In genomic region chr19:13153627-13154240, GRCh38 we compare ENCODE assay signal across 8 cellular contexts. TPM values are rescaled to one million over a fixed set of nuclear protein-coding genes. Genes with fewer than 3 reads are reported as not detected.
A peak's percentile ranks its signal among the peaks of the same experiment; 100 is the strongest.
DNase-seq lines count a peak whose midpoint lies in the region; ATAC-seq, FAIRE-seq and TF ChIP-seq lines count a peak whose summit lies in the region.

No MANE protein-coding gene starts in this region.

- peaks cover 2% of the 10 kb centered on the region for H3K27me3 Mint-ChIP-seq in activated CD8-positive, alpha-beta T cell treated with anti-CD3 and anti-CD28 coated beads, Interleukin-2, amount 10 ng/mL, durations not matched to agents 7 days and 5 days (ENCODE audit: low read depth)

- ATAC-seq in activated CD8-positive, alpha-beta T cell treated with anti-CD3 and anti-CD28 coated beads, Interleukin-2, amount 10 ng/mL, durations not matched to agents 7 days and 5 days: no peak
- ATAC-seq in pancreas: peak in 2 of 4 donors; percentile 1 to 3

- POLR2A ChIA-PET in HEK293 (lab: Yijun Ruan, JAX): interaction anchor here (0.6 to 2.6 kb wide), 22 partner anchors 10 to 172 kb away, joined by 3 to 89 read pairs (median 6); partner anchors contain the start of genes NACC1 and TRMT1
- POLR2A ChIA-PET in activated CD8-positive, alpha-beta T cell treated with anti-CD3 and anti-CD28 coated beads, Interleukin-2, amount 10 ng/mL, durations not matched to agents 7 days and 5 days (lab: Charles Lee): interaction anchor here (0.8 to 3.3 kb wide), 18 partner anchors 9 to 694 kb away, joined by 3 to 183 read pairs (median 8); partner anchors contain the start of genes JUNB, NACC1 and TRMT1

- CTCF ChIA-PET in HEK293 (lab: Yijun Ruan, JAX): interaction anchor here (1.1 kb wide), 1 partner anchor 7 kb away, joined by 3 read pairs; no protein-coding TSS in a partner anchor
- CTCF ChIA-PET in activated CD8-positive, alpha-beta T cell treated with anti-CD3 and anti-CD28 coated beads, Interleukin-2, amount 10 ng/mL, durations not matched to agents 7 days and 5 days (lab: Charles Lee): interaction anchor here (2.1 to 3.7 kb wide), 3 partner anchors 11 to 41 kb away, joined by 15 to 29 read pairs (median 15); no protein-coding TSS in a partner anchor

- H3K27me3 ChIP-seq in BE2C (no peaks in the 10 kb centered on the region), pancreas (no peaks in the 10 kb centered on the region)

- H3K9me3 Mint-ChIP-seq in activated CD8-positive, alpha-beta T cell treated with anti-CD3 and anti-CD28 coated beads, Interleukin-2, amount 10 ng/mL, durations not matched to agents 7 days and 5 days (ENCODE audit: insufficient read depth): no peaks in the 10 kb centered on the region

- peaks cover 43% of the 10 kb centered on the region for H3K4me1 Mint-ChIP-seq in activated CD8-positive, alpha-beta T cell treated with anti-CD3 and anti-CD28 coated beads, Interleukin-2, amount 10 ng/mL, durations not matched to agents 7 days and 5 days (ENCODE audit: low read depth)

- H3K9me3 ChIP-seq in BE2C: no peaks in the 10 kb centered on the region
- no peaks in the 10 kb centered on the region for H3K9me3 ChIP-seq in HEK293 (ENCODE audit: control insufficient read depth, insufficient read depth, low read depth, low read length)
- no peaks in the 10 kb centered on the region for H3K9me3 ChIP-seq in pancreas

- DNase-seq in BE2C (peak; percentile 54), fibroblast of the aortic adventitia (ENCODE audit: low read depth) (peak; percentile 44), pancreas (peak; percentile 52 to 87 (median 72)), D721Med (ENCODE audit: insufficient read length, low spot score) (no peak), NCI-H510A (lab: John Stamatoyannopoulos, UW) (no peak), NCI-H2107 (lab: John Stamatoyannopoulos, UW) (no peak)
- peak; percentile 30 for DNase-seq in activated CD8-positive, alpha-beta T cell treated with anti-CD3 and anti-CD28 coated beads, Interleukin-2, amount 10 ng/mL, durations not matched to agents 7 days and 5 days

- 3% methylated on average over 51 to 63 of the region's 63 CpGs for WGBS in pancreas, 2 donors

- peak overlapping the region; percentile 94 for H3K27ac Mint-ChIP-seq in activated CD8-positive, alpha-beta T cell treated with anti-CD3 and anti-CD28 coated beads, Interleukin-2, amount 10 ng/mL, durations not matched to agents 7 days and 5 days

- H3K36me3 Mint-ChIP-seq in activated CD8-positive, alpha-beta T cell treated with anti-CD3 and anti-CD28 coated beads, Interleukin-2, amount 10 ng/mL, durations not matched to agents 7 days and 5 days (ENCODE audit: low read depth): peaks cover 41% of the 10 kb centered on the region

- H3K4me3 Mint-ChIP-seq in activated CD8-positive, alpha-beta T cell treated with anti-CD3 and anti-CD28 coated beads, Interleukin-2, amount 10 ng/mL, durations not matched to agents 7 days and 5 days: peak overlapping the region; percentile 99

- H3K27ac ChIP-seq in HEK293 (ENCODE audit: extremely low read depth, low read depth, low read length) (peak overlapping the region; percentile 98), pancreas (peak overlapping the region; percentile 92 to 100 (median 99))

- intact Hi-C loops in pancreas (cut with DNase I): no loop called here

- TF ChIP-seq CTCF in BE2C (IDR thresholded peaks at IDR 0.05; ENCODE audit: low read depth, low read length): no peak
- TF ChIP-seq CTCF in HEK293 (tag by site-specific recombination; IDR thresholded peaks at IDR 0.05): peak; percentile 93
- TF ChIP-seq CTCF in fibroblast of the aortic adventitia (IDR thresholded peaks at IDR 0.05; ENCODE audit: insufficient read depth, low read length): no peak
- peak in 1 of 4 donors; percentile 2 for TF ChIP-seq CTCF in pancreas (IDR thresholded peaks at IDR 0.05)
- TF ChIP-seq CTCF in D721Med (IDR thresholded peaks at IDR 0.05; ENCODE audit: insufficient read depth, missing control alignments): no peak

- FAIRE-seq in pancreas (lab: Jason Lieb, UNC) (no peak), D721Med (lab: Jason Lieb, UNC) (no peak)

- peaks cover 6% of the 10 kb centered on the region for H3K36me3 ChIP-seq in BE2C
- peaks cover 0 to 11% of the 10 kb centered on the region in 2 experiments; a peak in 2 of 3 replicates for H3K36me3 ChIP-seq in HEK293 (ENCODE audit: control insufficient read depth in 2 of 2, insufficient read depth in 1 of 2, low read length in 2 of 2)
- no peaks in the 10 kb centered on the region for H3K36me3 ChIP-seq in pancreas

- peak overlapping the region; percentile 99 for H3K4me3 ChIP-seq in BE2C (ENCODE audit: low read depth, low read length)
- H3K4me3 ChIP-seq in HEK293 (ENCODE audit: low read depth, low read length): peak overlapping the region; percentile 99
- peak overlapping the region; percentile 94 for H3K4me3 ChIP-seq in fibroblast of the aortic adventitia (ENCODE audit: low read depth, low read length)
- H3K4me3 ChIP-seq in pancreas: peak overlapping the region; percentile 94 to 100 (median 99)

- H3K4me1 ChIP-seq in BE2C (peaks cover 11% of the 10 kb centered on the region), HEK293 (ENCODE audit: control insufficient read depth, insufficient read depth, low read length) (peaks cover 10% of the 10 kb centered on the region), pancreas (peaks cover 8 to 25% (median 10%) of the 10 kb centered on the region in 3 donors)

TF ChIP-seq in HEK293, 187 proteins besides CTCF, POLR2A, EP300 and RAD21 (continues in another document):
- TF ChIP-seq SCRT2 (tag by site-specific recombination; IDR thresholded peaks at IDR 0.05) (0 out of 2 replicates have a peak, but pooled peaks have one; percentile 8), ZNF600 (tag by site-specific recombination; IDR thresholded peaks at IDR 0.05) (no peak), ZBTB20 (tag by site-specific recombination; IDR thresholded peaks at IDR 0.05) (no peak), ZNF645 (tag by site-specific recombination; IDR thresholded peaks at IDR 0.05) (peak; percentile 95), KLF1 (tag by site-specific recombination; IDR thresholded peaks at IDR 0.05) (no peak), ZSCAN30 (tag by site-specific recombination; IDR thresholded peaks at IDR 0.05) (peak; percentile 39; the same call in 1 of the 2 replicates), BCL11B (tag by site-specific recombination; IDR thresholded peaks at IDR 0.05; ENCODE audit: low read depth) (no peak), ZNF692 (tag by site-specific recombination; IDR thresholded peaks at IDR 0.05) (0 out of 2 replicates have a peak, but pooled peaks have one; percentile 12)

RNA-seq across cellular contexts. Expression of gene IER2, which starts 3.5 kb away (rescaled TPM):
- 291 TPM for polyA plus RNA-seq in BE2C (2012; ENCODE audit: insufficient read depth, insufficient read length, low read depth)
- total RNA-seq in activated CD8-positive, alpha-beta T cell treated with anti-CD3 and anti-CD28 coated beads, Interleukin-2, amount 10 ng/mL, durations not matched to agents 7 days and 5 days: 100 to 1,000 TPM; 203 to 210 TPM
- total RNA-seq in fibroblast of the aortic adventitia (ENCODE audit: low replicate concordance) (20.3 and 43.5 TPM in 2 replicates), pancreas (10 to 100 TPM; 32.4 to 59.2 (median 37.7) TPM)
- 100 to 1,000 TPM in 1 of 2 donors, 10 to 100 TPM in 1; 80.7 to 179 TPM for polyA plus RNA-seq in pancreas

RNA-seq across cellular contexts. Expression of gene STX10, which starts 3.6 kb away (rescaled TPM):
- polyA plus RNA-seq in BE2C (2012; ENCODE audit: insufficient read depth, insufficient read length, low read depth): 274 TPM
- total RNA-seq in activated CD8-positive, alpha-beta T cell treated with anti-CD3 and anti-CD28 coated beads, Interleukin-2, amount 10 ng/mL, durations not matched to agents 7 days and 5 days: 10 to 100 TPM; 68.4 to 69.2 TPM
- 62.7 and 122 TPM in 2 replicates for total RNA-seq in fibroblast of the aortic adventitia (ENCODE audit: low replicate concordance)
- 10 to 100 TPM; 14.0 to 24.6 (median 17.0) TPM for total RNA-seq in pancreas
- 10 to 100 TPM; 61.4 to 73.5 TPM for polyA plus RNA-seq in pancreas

RNA-seq across cellular contexts. Expression of gene NACC1, which starts 35.7 kb away (rescaled TPM):
- 97.8 TPM for polyA plus RNA-seq in BE2C (2012; ENCODE audit: insufficient read depth, insufficient read length, low read depth)
- total RNA-seq in activated CD8-positive, alpha-beta T cell treated with anti-CD3 and anti-CD28 coated beads, Interleukin-2, amount 10 ng/mL, durations not matched to agents 7 days and 5 days: 10 to 100 TPM; 74.6 to 84.8 TPM
- total RNA-seq in fibroblast of the aortic adventitia (ENCODE audit: low replicate concordance) (11.5 and 51.2 TPM in 2 replicates), pancreas (10 to 100 TPM in 5 of 6 donors, 1 to 10 TPM in 1; 9.8 to 25.3 (median 14.1) TPM)
- polyA plus RNA-seq in pancreas: 10 to 100 TPM in 1 of 2 donors, 1 to 10 TPM in 1; 7.0 to 19.8 TPM

RNA-seq across cellular contexts. Expression of gene TRMT1, which starts 37.2 kb away (rescaled TPM):
- polyA plus RNA-seq in BE2C (2012; ENCODE audit: insufficient read depth, insufficient read length, low read depth): 98.5 TPM
- 10 to 100 TPM; 59.8 to 60.3 TPM for total RNA-seq in activated CD8-positive, alpha-beta T cell treated with anti-CD3 and anti-CD28 coated beads, Interleukin-2, amount 10 ng/mL, durations not matched to agents 7 days and 5 days
- total RNA-seq in fibroblast of the aortic adventitia (ENCODE audit: low replicate concordance): 19.2 and 23.9 TPM in 2 replicates
- 10 to 100 TPM; 12.7 to 29.2 (median 19.1) TPM for total RNA-seq in pancreas
- polyA plus RNA-seq in pancreas: 100 to 1,000 TPM in 1 of 2 donors, 10 to 100 TPM in 1; 85.5 to 108 TPM

RNA-seq across cellular contexts. Expression of gene LYL1, which starts 51.1 kb away (rescaled TPM):
- 75.7 TPM for polyA plus RNA-seq in BE2C (2012; ENCODE audit: insufficient read depth, insufficient read length, low read depth)
- 1 to 10 TPM; 3.3 to 3.8 TPM for total RNA-seq in activated CD8-positive, alpha-beta T cell treated with anti-CD3 and anti-CD28 coated beads, Interleukin-2, amount 10 ng/mL, durations not matched to agents 7 days and 5 days
- total RNA-seq in fibroblast of the aortic adventitia (ENCODE audit: low replicate concordance): 0.63 and 1.4 TPM in 2 replicates
- 1 to 10 TPM in 4 of 6 donors, under 1 TPM in 2; 0.51 to 5.5 (median 1.7) TPM for total RNA-seq in pancreas
- polyA plus RNA-seq in pancreas: 1 to 10 TPM; 2.6 to 3.6 TPM

Comparison
In these comparisons a context has a peak if more than half of its experiments do, and no peak if none do; other contexts are left out.
1. DNase-seq: peak in BE2C (single experiment), activated CD8-positive, alpha-beta T cell treated with anti-CD3 and anti-CD28 coated beads, Interleukin-2, amount 10 ng/mL, durations not matched to agents 7 days and 5 days (single experiment), fibroblast of the aortic adventitia (single experiment) and pancreas (6 of 6); none in D721Med (single experiment), NCI-H510A (single experiment) and NCI-H2107 (single experiment).
2. Peak in every context shown above with its lines, with median percentiles within 50 percentile points of each other: H3K4me3 ChIP-seq.